8 cellular contexts compared by ENCODE assay signal in the genomic region with DNA sequence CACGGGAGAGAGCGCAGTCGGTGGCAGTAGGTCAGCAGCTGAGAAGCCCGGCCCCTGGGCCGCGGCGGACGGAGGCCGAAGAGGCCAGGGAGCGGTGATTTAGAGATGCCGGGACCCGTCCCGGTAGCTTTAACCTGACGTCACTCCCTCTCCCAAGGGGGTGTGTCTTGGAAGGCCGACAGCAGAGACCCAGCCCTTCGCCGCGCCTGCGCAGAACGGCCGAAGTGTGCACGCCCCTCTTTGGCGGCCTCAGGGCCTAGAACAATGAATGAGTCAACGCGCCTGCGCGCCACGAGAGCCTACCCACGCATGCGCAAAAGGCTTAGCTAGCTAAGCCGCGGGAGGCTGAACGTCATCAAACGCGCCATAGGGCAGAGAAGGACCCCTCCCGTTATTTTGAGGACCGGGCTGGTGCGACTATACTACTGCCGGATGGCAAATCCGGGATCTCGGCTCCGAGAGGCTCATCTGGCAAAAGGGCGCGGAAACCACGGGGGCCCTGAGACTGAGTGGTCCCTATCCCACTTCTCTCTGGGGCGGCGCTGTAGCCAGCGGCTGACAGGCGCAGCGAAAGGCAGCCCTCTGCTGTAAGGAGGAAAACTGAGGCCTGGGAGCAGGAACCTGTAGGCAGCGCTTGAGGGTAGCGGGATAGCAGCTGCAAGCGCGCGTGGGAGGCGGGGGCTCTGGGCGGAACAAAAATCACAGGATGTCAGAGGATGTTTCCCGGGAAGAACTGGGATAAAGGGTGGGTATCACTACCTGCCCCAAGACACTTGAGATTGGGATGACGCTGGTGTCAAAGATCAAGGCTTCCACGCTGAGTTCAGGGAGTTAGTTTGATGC. TPM values are rescaled to one million over a fixed set of nuclear protein-coding genes. Genes with fewer than 3 reads are reported as not detected.
DNase-seq lines count a peak whose midpoint lies in the region; ATAC-seq and TF ChIP-seq lines count a peak whose summit lies in the region.

A gene with protein sequence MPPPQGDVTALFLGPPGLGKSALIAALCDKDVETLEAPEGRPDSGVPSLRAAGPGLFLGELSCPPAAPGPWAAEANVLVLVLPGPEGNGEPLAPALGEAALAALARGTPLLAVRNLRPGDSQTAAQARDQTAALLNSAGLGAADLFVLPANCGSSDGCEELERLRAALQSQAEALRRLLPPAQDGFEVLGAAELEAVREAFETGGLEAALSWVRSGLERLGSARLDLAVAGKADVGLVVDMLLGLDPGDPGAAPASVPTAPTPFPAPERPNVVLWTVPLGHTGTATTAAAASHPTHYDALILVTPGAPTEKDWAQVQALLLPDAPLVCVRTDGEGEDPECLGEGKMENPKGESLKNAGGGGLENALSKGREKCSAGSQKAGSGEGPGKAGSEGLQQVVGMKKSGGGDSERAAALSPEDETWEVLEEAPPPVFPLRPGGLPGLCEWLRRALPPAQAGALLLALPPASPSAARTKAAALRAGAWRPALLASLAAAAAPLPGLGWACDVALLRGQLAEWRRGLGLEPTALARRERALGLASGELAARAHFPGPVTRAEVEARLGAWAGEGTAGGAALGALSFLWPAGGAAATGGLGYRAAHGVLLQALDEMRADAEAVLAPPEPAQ (minus strand): TSS at position 136 of the 843 bp plus-strand sequence. CDS start 796 bp downstream, outside the sequence.
A gene with protein sequence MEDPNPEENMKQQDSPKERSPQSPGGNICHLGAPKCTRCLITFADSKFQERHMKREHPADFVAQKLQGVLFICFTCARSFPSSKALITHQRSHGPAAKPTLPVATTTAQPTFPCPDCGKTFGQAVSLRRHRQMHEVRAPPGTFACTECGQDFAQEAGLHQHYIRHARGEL (plus strand): TSS at position 597 of the 843 bp plus-strand sequence. CDS start 514 bp downstream, outside the sequence.

- peak within 1 kb of the TSS; percentile 99 for H3K27ac Mint-ChIP-seq in central memory CD8-positive, alpha-beta T cell (ENCODE audit: low read depth)

- no peaks in the 10 kb centered on the region for H3K9me3 ChIP-seq in spleen

- no peaks in the 10 kb centered on the region for H3K9me3 Mint-ChIP-seq in central memory CD8-positive, alpha-beta T cell

- H3K27ac ChIP-seq in spleen, result peak within 1 kb of the TSS; percentile 92 to 98 (median 97)

- H3K4me3 ChIP-seq in AG09309 (ENCODE audit: control insufficient read depth, low read depth, low read length) (peak within 1 kb of the TSS; percentile 74), spleen (peak within 1 kb of the TSS; percentile 50 to 83 (median 68))

- ATAC-seq in GM19025 (IDR thresholded peaks at IDR 0.05; ENCODE audit: low read depth, unreplicated experiment), result peak; percentile 80
- peak; percentile 71 for ATAC-seq in HG03342 (IDR thresholded peaks at IDR 0.05; ENCODE audit: unreplicated experiment)
- ATAC-seq in central memory CD8-positive, alpha-beta T cell (replicated peaks; ENCODE audit: extremely low read depth, poor library complexity, severe bottlenecking), result peak; percentile 67

- H3K36me3 ChIP-seq in spleen, result peaks cover 0 to 64% (median 41%) of the 10 kb centered on the region in 6 donors

- intact Hi-C loops in spleen (cut with DNase I; ENCODE audit: low total_unique reads), result no loop called here

- DNase-seq in AG09309 (ENCODE audit: low read depth) (peak; percentile 96), NCI-H446 (lab: John Stamatoyannopoulos, UW) (peak; percentile 99 to 100), inferior parietal cortex (ENCODE audit: extremely low spot score) (peak; percentile 100), spleen (peak; percentile 100)
- peak; percentile 100 for DNase-seq in activated CD4-positive, CD25-positive, alpha-beta regulatory T cell treated with anti-CD3 and anti-CD28 coated beads, Interleukin-2, amount 50 U/mL, for 16 hours (ENCODE audit: low read depth, low spot score)
- DNase-seq in central memory CD8-positive, alpha-beta T cell (ENCODE audit: low spot score in 2 of 2), result peak; percentile 99

- TF ChIP-seq CTCF in AG09309 (IDR thresholded peaks at IDR 0.05; ENCODE audit: control insufficient read depth, insufficient read depth, low read depth, low read length, missing control alignments) (no peak), spleen (IDR thresholded peaks at IDR 0.05 in 8 of 11, conservative IDR thresholded peaks at IDR 0.05 in 3 of 11) (no peak)

- H3K27me3 Mint-ChIP-seq in central memory CD8-positive, alpha-beta T cell, result no peaks in the 10 kb centered on the region

- peak in 2 of 3 donors; percentile 61 to 89 for TF ChIP-seq POLR2A in spleen (IDR thresholded peaks at IDR 0.05)

- peaks cover 30% of the 10 kb centered on the region for H3K36me3 Mint-ChIP-seq in central memory CD8-positive, alpha-beta T cell (ENCODE audit: insufficient read depth)

- WGBS in spleen, 5 donors, result 0 to 1% (median 0%) methylated on average over 27 to 60 of the region's 60 CpGs

- H3K4me1 ChIP-seq in spleen, result peaks cover 24 to 60% (median 46%) of the 10 kb centered on the region in 6 donors

- peak within 1 kb of the TSS; percentile 94 for H3K4me3 Mint-ChIP-seq in central memory CD8-positive, alpha-beta T cell

- no peaks in the 10 kb centered on the region for H3K27me3 ChIP-seq in spleen (replicated peaks in 1 of 7)

- H3K4me1 Mint-ChIP-seq in central memory CD8-positive, alpha-beta T cell, result peaks cover 54% of the 10 kb centered on the region

RNA-seq across cellular contexts. Expression of the first gene that starts in this region (rescaled TPM):
- total RNA-seq in spleen, result 10 to 100 TPM; 16.5 to 25.9 (median 20.9) TPM
- 1 to 10 TPM; 3.1 to 3.9 (median 3.8) TPM for polyA plus RNA-seq in spleen

RNA-seq across cellular contexts. Expression of the second gene that starts in this region (rescaled TPM):
- total RNA-seq in spleen, result 10 to 100 TPM in 5 of 7 donors, 1 to 10 TPM in 2; 8.1 to 12.9 (median 11.5) TPM
- polyA plus RNA-seq in spleen, result 10 to 100 TPM in 1 of 3 donors, 1 to 10 TPM in 2; 6.9 to 14.7 (median 9.8) TPM

Comparison
In these comparisons a context has a peak if more than half of its experiments do, and no peak if none do; other contexts are left out.
1. Peak in every context shown above with its lines: DNase-seq, ATAC-seq, H3K4me3 ChIP-seq and H3K27ac ChIP-seq.